8 cellular contexts compared by ENCODE assay signal in the genomic region with DNA sequence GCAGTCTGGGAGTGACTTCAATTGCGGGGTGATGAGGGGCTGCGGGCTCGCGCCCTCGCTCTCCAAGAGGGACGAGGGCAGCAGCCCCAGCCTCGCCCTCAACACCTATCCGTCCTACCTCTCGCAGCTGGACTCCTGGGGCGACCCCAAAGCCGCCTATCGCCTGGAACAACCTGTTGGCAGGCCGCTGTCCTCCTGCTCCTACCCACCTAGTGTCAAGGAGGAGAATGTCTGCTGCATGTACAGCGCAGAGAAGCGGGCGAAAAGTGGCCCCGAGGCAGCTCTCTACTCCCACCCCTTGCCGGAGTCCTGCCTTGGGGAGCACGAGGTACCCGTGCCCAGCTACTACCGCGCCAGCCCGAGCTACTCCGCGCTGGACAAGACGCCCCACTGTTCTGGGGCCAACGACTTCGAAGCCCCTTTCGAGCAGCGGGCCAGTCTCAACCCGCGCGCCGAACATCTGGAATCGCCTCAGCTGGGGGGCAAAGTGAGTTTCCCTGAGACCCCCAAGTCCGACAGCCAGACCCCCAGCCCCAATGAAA. TPM values are rescaled to one million over a fixed set of nuclear protein-coding genes. Genes with fewer than 3 reads are reported as not detected.
DNase-seq lines count a peak whose midpoint lies in the region; ATAC-seq and TF ChIP-seq lines count a peak whose summit lies in the region.
"Had no signal": no experiment of that assay in that cellular context is flagged by ENCODE, and none has a peak within 500 bp of the region (broad histone marks: within the 10 kb centered on the region; RNA-seq: fewer than 3 reads in every experiment).

No MANE protein-coding gene starts in this region.

- H3K4me2 ChIP-seq in GM23248 (ENCODE audit: unreplicated experiment) (peak overlapping the region; percentile 95), OCI-LY1 (ENCODE audit: low read length) (peak overlapping the region; percentile 41; the same call in 1 of the 2 replicates)

- no peaks in the 10 kb centered on the region for H4K20me1 ChIP-seq in GM23248 (ENCODE audit: insufficient read depth)
- H4K20me1 ChIP-seq in OCI-LY1 (ENCODE audit: insufficient read depth, low read length) = no peaks in the 10 kb centered on the region

- H3K4me3 ChIP-seq in GM23248 = peak overlapping the region; percentile 72
- no peak overlapping the region for H3K4me3 ChIP-seq in OCI-LY1 (ENCODE audit: low read depth, low read length, poor library complexity, severe bottlenecking)
- H3K4me3 ChIP-seq in esophagus muscularis mucosa = peak overlapping the region; percentile 24 to 39 (median 30)
- H3K4me3 ChIP-seq in skeletal muscle cell (ENCODE audit: low read depth, low read length) = peak overlapping the region; percentile 71
- no peak overlapping the region for H3K4me3 ChIP-seq in prostate gland

- H3K27me3 ChIP-seq in GM23248 (replicated peaks; ENCODE audit: insufficient read depth) (peaks cover 94% of the 10 kb centered on the region), OCI-LY1 (ENCODE audit: insufficient read depth, low read length) (peaks cover 6% of the 10 kb centered on the region), esophagus muscularis mucosa (peaks cover 21 to 100% (median 91%) of the 10 kb centered on the region in 4 donors), prostate gland (replicated peaks; ENCODE audit: insufficient read depth) (peaks cover 74% of the 10 kb centered on the region)

- H3K36me3 ChIP-seq in GM23248 (ENCODE audit: low read depth) (no peaks in the 10 kb centered on the region), OCI-LY1 (ENCODE audit: insufficient read depth, low read length) (no peaks in the 10 kb centered on the region), esophagus muscularis mucosa (no peaks in the 10 kb centered on the region), prostate gland (no peaks in the 10 kb centered on the region)

- no peak for TF ChIP-seq EP300 in esophagus muscularis mucosa (IDR thresholded peaks at IDR 0.05)

- H3K4me1 ChIP-seq in GM23248 (ENCODE audit: insufficient read depth) (peaks cover 22% of the 10 kb centered on the region), OCI-LY1 (ENCODE audit: insufficient read depth, low read length, severe bottlenecking) (peaks cover 7% of the 10 kb centered on the region), esophagus muscularis mucosa (peaks cover 19 to 34% (median 29%) of the 10 kb centered on the region in 4 donors), prostate gland (replicated peaks) (no peaks in the 10 kb centered on the region)

- H3K9ac ChIP-seq in GM23248 = no peak overlapping the region
- no peak overlapping the region for H3K9ac ChIP-seq in OCI-LY1 (ENCODE audit: low read length)

- DNase-seq in GM23248 = peak; percentile 31
- DNase-seq in esophagus muscularis mucosa (ENCODE audit: extremely low spot score) = no peak
- DNase-seq in skeletal muscle cell (ENCODE audit: low read depth) = no peak
- DNase-seq in prostate gland (ENCODE audit: low spot score) = no peak

- no peak for ATAC-seq in GM18498 (IDR thresholded peaks at IDR 0.05; ENCODE audit: unreplicated experiment)
- ATAC-seq in GM18868 (IDR thresholded peaks at IDR 0.05; ENCODE audit: unreplicated experiment) = no peak

- H3K9me2 ChIP-seq in GM23248 (ENCODE audit: insufficient read depth) (no peaks in the 10 kb centered on the region), OCI-LY1 (ENCODE audit: low read depth, low read length) (no peaks in the 10 kb centered on the region)

- WGBS in GM23248 (ENCODE audit: low coverage in 1 of 2, low lambda C conversion rate in 2 of 2, missing lambda C conversion rate in 2 of 2), 2 experiments = 6 to 14% methylated on average over 34 to 35 of the region's 36 CpGs
- WGBS in esophagus muscularis mucosa = 9% methylated on average over 21 of the region's 36 CpGs
- 10% methylated on average over 36 of the region's 36 CpGs for WGBS in prostate gland

- TF ChIP-seq CTCF in OCI-LY1 (IDR thresholded peaks at IDR 0.05; ENCODE audit: low read length) = no peak
- no peak for TF ChIP-seq CTCF in esophagus muscularis mucosa (IDR thresholded peaks at IDR 0.05)
- no peak for TF ChIP-seq CTCF in prostate gland (IDR thresholded peaks at IDR 0.05)

- H3K9me3 ChIP-seq in GM23248 (ENCODE audit: low read depth) (no peaks in the 10 kb centered on the region), OCI-LY1 (ENCODE audit: low read length) (no peaks in the 10 kb centered on the region), esophagus muscularis mucosa (no peaks in the 10 kb centered on the region), prostate gland (no peaks in the 10 kb centered on the region)

- H3K79me2 ChIP-seq in GM23248 (ENCODE audit: insufficient read depth) (no peaks in the 10 kb centered on the region), OCI-LY1 (ENCODE audit: insufficient read depth, low read length) (no peaks in the 10 kb centered on the region)

- H3F3A ChIP-seq in GM23248 (ENCODE audit: insufficient read depth) = no peaks in the 10 kb centered on the region
- H3F3A ChIP-seq in OCI-LY1 (ENCODE audit: insufficient read depth, low read length) = no peaks in the 10 kb centered on the region

- in situ Hi-C loops in GM23248 (cut with MboI) = no loop called here

- intact Hi-C loops in esophagus muscularis mucosa (cut with DNase I) (no loop called here), prostate gland (cut with DNase I) (no loop called here)

- H3K27ac ChIP-seq in GM23248 (no peak overlapping the region), OCI-LY1 (ENCODE audit: low read depth, low read length, poor library complexity, severe bottlenecking) (no peak overlapping the region), esophagus muscularis mucosa (replicated peaks in 1 of 4) (no peak overlapping the region), prostate gland (no peak overlapping the region)

- H2AFZ ChIP-seq in GM23248 (peak overlapping the region; percentile 79), OCI-LY1 (ENCODE audit: low read length) (no peak overlapping the region)

- TF ChIP-seq POLR2A in esophagus muscularis mucosa (IDR thresholded peaks at IDR 0.05; ENCODE audit: low read depth) (no peak), prostate gland (IDR thresholded peaks at IDR 0.05) (no peak)

RNA-seq across cellular contexts. Expression of gene HOXC10, which starts 0.5 kb away (rescaled TPM):
- not detected in 2 replicates for total RNA-seq in GM23248 (2014; rRNA removed; shearing (Covaris generic))
- polyA plus RNA-seq in GM23248 (2016; fragmentation: Nextera tagmentation; extraction: Ambion mirVana) = not detected in 2 replicates
- total RNA-seq in esophagus muscularis mucosa = not detected
- total RNA-seq in prostate gland = 1 to 10 TPM in 1 of 2 donors, under 1 TPM in 1; 0.51 to 7.2 TPM

RNA-seq across cellular contexts. Expression of gene HOTAIR, which starts 10.7 kb away (rescaled TPM):
- not detected in 2 replicates for total RNA-seq in GM23248 (2014; rRNA removed; shearing (Covaris generic))
- polyA plus RNA-seq in GM23248 (2016; fragmentation: Nextera tagmentation; extraction: Ambion mirVana) = not detected in 2 replicates
- total RNA-seq in esophagus muscularis mucosa (not detected), prostate gland (under 1 TPM in 1 of 2 donors, not detected in 1; 0.28 TPM)
- total RNA-seq: dermis blood vessel endothelial cell had no signal

RNA-seq across cellular contexts. Expression of gene HOXC11, which starts 12.5 kb away (rescaled TPM):
- total RNA-seq in GM23248 (2014; rRNA removed; shearing (Covaris generic)) = not detected in 2 replicates
- not detected in 2 replicates for polyA plus RNA-seq in GM23248 (2016; fragmentation: Nextera tagmentation; extraction: Ambion mirVana)
- total RNA-seq in esophagus muscularis mucosa (not detected), prostate gland (not detected)
- total RNA-seq: dermis blood vessel endothelial cell had no signal

RNA-seq across cellular contexts. Expression of gene HOXC9, which starts 14.5 kb away (rescaled TPM):
- total RNA-seq in GM23248 (2014; rRNA removed; shearing (Covaris generic)) = 2.5 and 3.7 TPM in 2 replicates
- 5.5 and 6.0 TPM in 2 replicates for polyA plus RNA-seq in GM23248 (2016; fragmentation: Nextera tagmentation; extraction: Ambion mirVana)
- total RNA-seq in esophagus muscularis mucosa (not detected), prostate gland (1 to 10 TPM in 1 of 2 donors, under 1 TPM in 1; 0.23 to 3.0 TPM)

RNA-seq across cellular contexts. Expression of gene HOXC8, which starts 23.4 kb away (rescaled TPM):
- total RNA-seq in GM23248 (2014; rRNA removed; shearing (Covaris generic)) = 3.8 and 11.3 TPM in 2 replicates
- 16.7 and 20.8 TPM in 2 replicates for polyA plus RNA-seq in GM23248 (2016; fragmentation: Nextera tagmentation; extraction: Ambion mirVana)
- not detected for total RNA-seq in esophagus muscularis mucosa
- total RNA-seq in prostate gland = under 1 TPM in 1 of 2 donors, not detected in 1; 0.62 TPM
- total RNA-seq: dermis blood vessel endothelial cell had no signal

Comparison
In these comparisons a context has a peak if more than half of its experiments do, and no peak if none do; other contexts are left out.
1. H3K4me3 ChIP-seq: peak in GM23248 (single experiment), esophagus muscularis mucosa (4 of 4) and skeletal muscle cell (single experiment); none in OCI-LY1 (single experiment) and prostate gland (0 of 2).